8 cellular contexts compared by ENCODE assay signal in genomic region chr2:70190413-70191243, GRCh38. TPM values are rescaled to one million over a fixed set of nuclear protein-coding genes. Genes with fewer than 3 reads are reported as not detected.
DNase-seq lines count a peak whose midpoint lies in the region; ATAC-seq and TF ChIP-seq lines count a peak whose summit lies in the region.

Gene C2orf42 (minus strand): TSS chr2:70191019. CDS start chr2:70181985, 9,034 bp downstream.

- H3K36me3 Mint-ChIP-seq in CD14-positive monocyte: no peaks in the 10 kb centered on the region
- peaks cover 16% of the 10 kb centered on the region for H3K36me3 Mint-ChIP-seq in dendritic cell treated with granulocyte-macrophage colony-stimulating factor and Interleukin-4, amounts not matched to agents 40 ng/mL and 50 ng/mL, for 4 days (ENCODE audit: low read depth)

- peak within 1 kb of the TSS; percentile 90 to 99 (median 98) for H3K27ac Mint-ChIP-seq in CD14-positive monocyte
- peak within 1 kb of the TSS; percentile 98 for H3K27ac Mint-ChIP-seq in dendritic cell treated with granulocyte-macrophage colony-stimulating factor and Interleukin-4, amounts not matched to agents 40 ng/mL and 50 ng/mL, for 4 days

- peak; percentile 94 for DNase-seq in CD14-positive monocyte (ENCODE audit: low spot score)
- DNase-seq in NCI-H748 treated with DMSO at 0.1 percent for 48 hours (lab: John Stamatoyannopoulos, UW): peak; percentile 72
- DNase-seq in activated CD4-positive, alpha-beta T cell treated with anti-CD3 and anti-CD28 coated beads, Interleukin-2, amount 50 U/mL, for 24 hours (ENCODE audit: low read depth in 1 of 2, low spot score in 1 of 2): peak; percentile 94 to 96
- peak; percentile 96 for DNase-seq in left lung
- DNase-seq in stimulated activated CD4-positive, alpha-beta T cell treated with anti-CD3 and anti-CD28 coated beads, Interleukin-2, amount 100 ng/mL, for 48 hours: peak; percentile 95 to 96

- H3K9me3 ChIP-seq in left lung: no peaks in the 10 kb centered on the region

- H3K36me3 ChIP-seq in left lung: no peaks in the 10 kb centered on the region

- H3K9me3 Mint-ChIP-seq in CD14-positive monocyte: peaks cover 0 to 1% (median 0%) of the 10 kb centered on the region in 7 donors
- H3K9me3 Mint-ChIP-seq in dendritic cell treated with granulocyte-macrophage colony-stimulating factor and Interleukin-4, amounts not matched to agents 40 ng/mL and 50 ng/mL, for 4 days: no peaks in the 10 kb centered on the region

- H3K4me1 ChIP-seq in left lung: peaks cover 0 to 9% of the 10 kb centered on the region in 2 donors

- H3K27me3 Mint-ChIP-seq in CD14-positive monocyte (ENCODE audit: low read depth in 3 of 3): peaks cover 0 to 4% (median 2%) of the 10 kb centered on the region in 3 donors
- H3K27me3 Mint-ChIP-seq in dendritic cell treated with granulocyte-macrophage colony-stimulating factor and Interleukin-4, amounts not matched to agents 40 ng/mL and 50 ng/mL, for 4 days: no peaks in the 10 kb centered on the region

- peak within 1 kb of the TSS; percentile 70 to 93 for H3K4me3 ChIP-seq in left lung

- peaks cover 14% of the 10 kb centered on the region for H3K4me1 Mint-ChIP-seq in CD14-positive monocyte
- H3K4me1 Mint-ChIP-seq in dendritic cell treated with granulocyte-macrophage colony-stimulating factor and Interleukin-4, amounts not matched to agents 40 ng/mL and 50 ng/mL, for 4 days (ENCODE audit: low read depth): peaks cover 19% of the 10 kb centered on the region

- no peaks in the 10 kb centered on the region for H3K27me3 ChIP-seq in left lung

- peak within 1 kb of the TSS; percentile 84 to 94 for H3K4me3 Mint-ChIP-seq in CD14-positive monocyte
- peak within 1 kb of the TSS; percentile 87 for H3K4me3 Mint-ChIP-seq in dendritic cell treated with granulocyte-macrophage colony-stimulating factor and Interleukin-4, amounts not matched to agents 40 ng/mL and 50 ng/mL, for 4 days

- intact Hi-C loops in CD14-positive monocyte (cut with micrococcal nuclease): loop anchor here (5.0 to 10.0 kb wide), 2 partner anchors 104 to 278 kb away; partner anchors contain the start of gene SNRPG (in 1 of the 2)
- intact Hi-C loops in dendritic cell treated with granulocyte-macrophage colony-stimulating factor and Interleukin-4, amounts not matched to agents 40 ng/mL and 50 ng/mL, for 4 days (cut with micrococcal nuclease): loop anchor here (2.0 kb wide), 2 partner anchors 66 to 102 kb away; partner anchors contain the start of gene SNRPG
- intact Hi-C loops in left lung (cut with DNase I): no loop called here

- ATAC-seq in GM19372 (IDR thresholded peaks at IDR 0.05; ENCODE audit: low read depth, unreplicated experiment) (peak; percentile 75), HG03558 (IDR thresholded peaks at IDR 0.05; ENCODE audit: extremely low read depth, unreplicated experiment) (peak; percentile 57), left lung (peak; percentile 98)

- TF ChIP-seq CTCF in CD14-positive monocyte (IDR thresholded peaks at IDR 0.05): no peak
- TF ChIP-seq CTCF in left lung (IDR thresholded peaks at IDR 0.05): no peak

- peak within 1 kb of the TSS; percentile 90 to 96 for H3K27ac ChIP-seq in left lung

RNA-seq across cellular contexts. Expression of gene C2orf42, which starts in this region (rescaled TPM):
- 1 to 10 TPM; 3.0 to 4.0 TPM for polyA plus RNA-seq in CD14-positive monocyte
- total RNA-seq in left lung: 10 to 100 TPM; 13.7 to 16.3 TPM

Comparison
In these comparisons a context has a peak if more than half of its experiments do, and no peak if none do; other contexts are left out.
1. Peak in every context shown above with its lines: DNase-seq, ATAC-seq, H3K4me3 ChIP-seq and H3K27ac ChIP-seq.
2. intact Hi-C loops: an anchor here in CD14-positive monocyte (5.0 to 10.0 kb wide) and dendritic cell treated with granulocyte-macrophage colony-stimulating factor and Interleukin-4, amounts not matched to agents 40 ng/mL and 50 ng/mL, for 4 days (2.0 kb wide); none called in left lung.